In genomic region chr11:1396375-1396841, GRCh38 we compare ENCODE assay signal across 27 cellular contexts. TPM values are rescaled to one million over a fixed set of nuclear protein-coding genes. Genes with fewer than 3 reads are reported as not detected.
"Had no signal": no experiment of that assay in that cellular context is flagged by ENCODE, and none has a peak within 500 bp of the region (broad histone marks: within the 10 kb centered on the region; RNA-seq: fewer than 3 reads in every experiment).

No MANE protein-coding gene starts in this region.

- DNase-seq: activated CD4-positive, alpha-beta memory T cell treated with anti-CD3 and anti-CD28 coated beads for 36 hours; activated CD4-positive, alpha-beta T cell treated with anti-CD3 and anti-CD28 coated beads, Interleukin-2, amount 10 ng/mL, durations not matched to agents 24 days and 14 days; activated CD4-positive, CD25-positive, alpha-beta regulatory T cell treated with anti-CD3 and anti-CD28 coated beads, Interleukin-2, amount 50 U/mL, for 72 hours; activated CD8-positive, alpha-beta memory T cell treated with anti-CD3 and anti-CD28 coated beads, Interleukin-2, amount 50 U/mL, for 48 hours; activated gamma-delta T cell; activated naive CD4-positive, alpha-beta T cell treated with anti-CD3 and anti-CD28 coated beads, Interleukin-2, amount 10 ng/mL, durations not matched to agents 7 days and 5 days; activated naive CD8-positive, alpha-beta T cell treated with anti-CD3 and anti-CD28 coated beads, Interleukin-2, amount 10 ng/mL, durations not matched to agents 7 days and 5 days; activated T-cell treated with anti-CD3 and anti-CD28 coated beads, Interleukin-2, amount 50 U/mL, for 24 hours; central memory CD4-positive, alpha-beta T cell; dermis blood vessel endothelial cell; effector CD8-positive, alpha-beta T cell; gastrocnemius medialis; lower lobe of right lung; mesenchymal stem cell; naive thymus-derived CD8-positive, alpha-beta T cell; sigmoid colon; small intestine; stimulated activated CD4-positive, alpha-beta T cell treated with anti-CD3 and anti-CD28 coated beads, Interleukin-4, amount 100 ng/mL, for 24 hours; T-helper 9 cell; thyroid gland; upper lobe of right lung; WERI-Rb-1 had no signal

- H3K4me1 ChIP-seq: gastrocnemius medialis, lower lobe of right lung, thyroid gland, upper lobe of right lung had no signal

- H3K27ac ChIP-seq: epithelial cell of prostate, gastrocnemius medialis, lower lobe of right lung, thyroid gland, upper lobe of right lung, WERI-Rb-1 had no signal

- H3K4me3 ChIP-seq: gastrocnemius medialis, lower lobe of right lung, sigmoid colon, thyroid gland, upper lobe of right lung had no signal

- H3K9me3 ChIP-seq: gastrocnemius medialis, lower lobe of right lung, sigmoid colon, thyroid gland, upper lobe of right lung had no signal

- FAIRE-seq: colon, endometrium, keratinocyte, small intestine, TTC549 had no signal

- H3K36me3 ChIP-seq: gastrocnemius medialis, lower lobe of right lung, sigmoid colon, thyroid gland, upper lobe of right lung had no signal

RNA-seq across cellular contexts. Expression of gene BRSK2, which starts 6.7 kb away (rescaled TPM):
- polyA plus RNA-seq: naive thymus-derived CD8-positive, alpha-beta T cell had no signal
